In genomic region chr1:36696261-36696940, GRCh38 we compare ENCODE assay signal across 27 cellular contexts.
"Had no signal": no experiment of that assay in that cellular context is flagged by ENCODE, and none has a peak within 500 bp of the region (broad histone marks: within the 10 kb centered on the region; RNA-seq: fewer than 3 reads in every experiment).

No MANE protein-coding gene starts in this region.

- H3K27me3 ChIP-seq: adrenal gland, ovary, right lobe of liver, testis, uterus had no signal

- H3K4me3 Mint-ChIP-seq: activated naive CD8-positive, alpha-beta T cell treated with anti-CD3 and anti-CD28 coated beads for 36 hours; brain; immature natural killer cell; natural killer cell had no signal

- H3K27ac Mint-ChIP-seq: activated naive CD8-positive, alpha-beta T cell treated with anti-CD3 and anti-CD28 coated beads for 36 hours; immature natural killer cell; natural killer cell; progenitor cell of endocrine pancreas had no signal

- DNase-seq: activated CD4-positive, alpha-beta T cell treated with anti-CD3 and anti-CD28 coated beads for 4 hours; activated CD4-positive, alpha-beta T cell treated with anti-CD3 and anti-CD28 coated beads, Interleukin-2, amount 50 U/mL, for 4 hours; activated CD4-positive, CD25-positive, alpha-beta regulatory T cell; activated effector memory CD4-positive, alpha-beta T cell treated with Interleukin-2 at 50 U/mL for 16 hours; activated naive CD4-positive, alpha-beta T cell treated with Interleukin-2 at 50 U/mL for 16 hours; activated naive CD8-positive, alpha-beta T cell treated with anti-CD3 and anti-CD28 coated beads for 36 hours; adrenal gland; aorta; foreskin fibroblast; hippocampal formation; immature natural killer cell; left ventricle myocardium inferior; mesendoderm; natural killer cell; ovary; right lobe of liver; stimulated activated CD4-positive, alpha-beta T cell treated with anti-CD3 and anti-CD28 coated beads, Interleukin-12 subunit alpha, Interleukin-12 subunit beta, amount 100 ng/mL, for 4 hours; stimulated activated CD4-positive, alpha-beta T cell treated with anti-CD3 and anti-CD28 coated beads, Interleukin-4, amount 100 ng/mL, for 1 hour; stimulated activated naive CD8-positive, alpha-beta T cell treated with anti-CD3 and anti-CD28 coated beads, Interleukin-15, Interleukin-2, amounts not matched to agents 100 U/mL and 50 U/mL, for 24 hours; testis; transverse colon; uterus had no signal

- H3K9me3 ChIP-seq: adrenal gland, left ventricle myocardium inferior, neutrophil, ovary, right lobe of liver, testis, transverse colon, uterus had no signal

- H3K4me3 ChIP-seq: adrenal gland, left ventricle myocardium inferior, lung, ovary, right lobe of liver, testis, transverse colon, uterus had no signal

- ATAC-seq: esophagus mucosa; natural killer cell; right lobe of liver; stimulated activated naive CD8-positive, alpha-beta T cell treated with anti-CD3 and anti-CD28 coated beads, Interleukin-15, Interleukin-2, amounts not matched to agents 100 U/mL and 50 U/mL, for 24 hours had no signal

- H3K9me3 Mint-ChIP-seq: activated naive CD8-positive, alpha-beta T cell treated with anti-CD3 and anti-CD28 coated beads for 36 hours; brain; immature natural killer cell; natural killer cell had no signal

- H3K4me1 Mint-ChIP-seq: activated naive CD8-positive, alpha-beta T cell treated with anti-CD3 and anti-CD28 coated beads for 36 hours; immature natural killer cell; natural killer cell had no signal

- H3K36me3 ChIP-seq: adrenal gland, left ventricle myocardium inferior, neutrophil, ovary, right lobe of liver, transverse colon, uterus had no signal

- H3K27ac ChIP-seq: adrenal gland, left ventricle myocardium inferior, neutrophil, ovary, right lobe of liver, testis, transverse colon, uterus had no signal

- H3K36me3 Mint-ChIP-seq: activated naive CD8-positive, alpha-beta T cell treated with anti-CD3 and anti-CD28 coated beads for 36 hours; brain; immature natural killer cell; natural killer cell had no signal
